ENCODE assay signal across 15 cellular contexts in genomic region chr12:131803995-131804521, GRCh38. TPM values are rescaled to one million over a fixed set of nuclear protein-coding genes. Genes with fewer than 3 reads are reported as not detected.
DNase-seq lines count a peak whose midpoint lies in the region; ATAC-seq and TF ChIP-seq lines count a peak whose summit lies in the region.
"Had no signal": no experiment of that assay in that cellular context is flagged by ENCODE, and none has a peak within 500 bp of the region (broad histone marks: within the 10 kb centered on the region; RNA-seq: fewer than 3 reads in every experiment).

No MANE protein-coding gene starts in this region.

- no peak overlapping the region for H3K27ac ChIP-seq in mammary epithelial cell (ENCODE audit: insufficient read depth, low read depth, low read length)
- peak overlapping the region in 1 of 2 donors; percentile 24 for H3K27ac ChIP-seq in left lung
- H3K27ac ChIP-seq: esophagus muscularis mucosa had no signal

- peaks cover 2% of the 10 kb centered on the region for H3K36me3 ChIP-seq in mammary epithelial cell (ENCODE audit: insufficient read depth, low read length)
- peaks cover 0 to 37% of the 10 kb centered on the region in 2 donors for H3K36me3 ChIP-seq in left lung

- H3K9ac ChIP-seq in mammary epithelial cell (ENCODE audit: insufficient read depth, low read length), result no peak overlapping the region

- H2AFZ ChIP-seq in mammary epithelial cell (ENCODE audit: low read depth, low read length), result peak overlapping the region; percentile 74

- H3K4me2 ChIP-seq in mammary epithelial cell (ENCODE audit: insufficient read depth, low read depth, low read length), result no peak overlapping the region

- peaks cover 8% of the 10 kb centered on the region for H3K4me1 ChIP-seq in mammary epithelial cell (ENCODE audit: insufficient read depth, low read length)
- peaks cover 3 to 8% of the 10 kb centered on the region in 2 donors for H3K4me1 ChIP-seq in left lung

- dilution Hi-C loops in mammary epithelial cell (cut with HindIII; ENCODE audit: low sequenced_read_pairs), result no loop called here

- WGBS in mammary epithelial cell (ENCODE audit: low coverage, missing lambda C conversion rate), result 35% methylated on average over 7 of the region's 11 CpGs

- H3K4me3 ChIP-seq in mammary epithelial cell (replicated peaks in 1 of 3; ENCODE audit: insufficient read depth in 1 of 3, low read depth in 2 of 3, low read length in 3 of 3), result peak overlapping the region in 1 of 3 experiments; percentile 5
- H3K4me3 ChIP-seq in left lung, result no peak overlapping the region
- H3K4me3 ChIP-seq: esophagus muscularis mucosa had no signal

- no TSS peak for BruUV-seq in mammary epithelial cell (replicated peaks; lab: Mats Ljungman, UMichigan)

- in situ Hi-C loops in KBM-7 (cut with MboI; ENCODE audit: low pct_unique_long_range_greater_than_20kb, low sequenced_read_pairs), result no loop called here
- in situ Hi-C loops in mammary epithelial cell (cut with MboI; ENCODE audit: low sequenced_read_pairs in 2 of 2), result loop anchor here in 1 of 2 donors (25.0 kb wide), 1 partner anchor 892 kb away; no protein-coding TSS in a partner anchor

- DNase-seq in AG20443 (ENCODE audit: low spot score) (peak; percentile 79), KBM-7 (peak; percentile 18), mammary epithelial cell (no peak), left lung (peak in 1 of 2 donors; percentile 25), hypothalamus (lab: John Stamatoyannopoulos, UW) (no peak), NCI-H2107 (lab: John Stamatoyannopoulos, UW) (no peak)
- no peak for DNase-seq in stimulated activated naive CD4-positive, alpha-beta T cell treated with Interleukin-2 at 50 U/mL for 16 hours (lab: John Stamatoyannopoulos, UW)
- DNase-seq: activated CD8-positive, alpha-beta memory T cell treated with anti-CD3 and anti-CD28 coated beads, Interleukin-2, amount 10 ng/mL, durations not matched to agents 7 days and 5 days; CD8-positive, alpha-beta memory T cell; NCI-H1417 treated with DMSO at 0.1 percent for 48 hours; NK-92 treated with Interleukin-12 subunit alpha and Interleukin-12 subunit beta, amount 100 ng/mL, for 24 hours; stimulated activated CD4-positive, alpha-beta T cell treated with anti-CD3 and anti-CD28 coated beads, Interleukin-4, amount 100 ng/mL, for 1 hour; substantia nigra had no signal

- H3K27me3 ChIP-seq in mammary epithelial cell (ENCODE audit: insufficient read depth, low read length) (no peaks in the 10 kb centered on the region), left lung (no peaks in the 10 kb centered on the region)
- H3K27me3 ChIP-seq: esophagus muscularis mucosa had no signal

- H3K79me2 ChIP-seq in mammary epithelial cell (ENCODE audit: insufficient read depth, low read length), result no peaks in the 10 kb centered on the region

- no peak for TF ChIP-seq CTCF in mammary epithelial cell (conservative IDR thresholded peaks at IDR 0.05 in 1 of 2, IDR thresholded peaks at IDR 0.05 in 1 of 2; ENCODE audit: extremely low read depth in 1 of 2, insufficient read depth in 1 of 2, low read depth in 1 of 2, low read length in 2 of 2)
- TF ChIP-seq CTCF in left lung (IDR thresholded peaks at IDR 0.05), result no peak

- CTCF ChIA-PET in mammary epithelial cell (lab: Charles Lee; ENCODE audit: low non-redundant PET), result no interaction called here

- ATAC-seq in left lung (peak; percentile 34), GM18907 (IDR thresholded peaks at IDR 0.05; ENCODE audit: unreplicated experiment) (no peak)
- ATAC-seq: activated CD8-positive, alpha-beta memory T cell treated with anti-CD3 and anti-CD28 coated beads, Interleukin-2, amount 10 ng/mL, durations not matched to agents 7 days and 5 days had no signal

- H3K9me3 ChIP-seq in mammary epithelial cell (replicated peaks; ENCODE audit: insufficient read depth, low read length) (no peaks in the 10 kb centered on the region), left lung (no peaks in the 10 kb centered on the region)
- H3K9me3 ChIP-seq: esophagus muscularis mucosa had no signal

- no peaks in the 10 kb centered on the region for H4K20me1 ChIP-seq in mammary epithelial cell (ENCODE audit: insufficient read depth, low read length)

- intact Hi-C loops in mammary epithelial cell (cut with micrococcal nuclease) (no loop called here), left lung (cut with DNase I) (no loop called here)

RNA-seq across cellular contexts. Expression of gene MMP17, which starts 24.1 kb away (rescaled TPM):
- total RNA-seq in mammary epithelial cell, result 10 to 100 TPM in 1 of 2 donors, under 1 TPM in 1; 0.50 to 11.3 TPM
- 8.1 TPM for polyA plus RNA-seq in mammary epithelial cell
- polyA minus RNA-seq in mammary epithelial cell, result 0.57 TPM
- 1 to 10 TPM; 2.7 to 5.2 TPM for total RNA-seq in left lung
- total RNA-seq: activated CD8-positive, alpha-beta memory T cell treated with anti-CD3 and anti-CD28 coated beads, Interleukin-2, amount 10 ng/mL, durations not matched to agents 7 days and 5 days had no signal
- polyA plus RNA-seq: CD8-positive, alpha-beta memory T cell had no signal

Comparison
In these comparisons a context has a peak if more than half of its experiments do, and no peak if none do; other contexts are left out.
1. DNase-seq: peak in AG20443 (single experiment) and KBM-7 (single experiment); none in mammary epithelial cell (single experiment), hypothalamus (0 of 51), NCI-H2107 (single experiment) and stimulated activated naive CD4-positive, alpha-beta T cell treated with Interleukin-2 at 50 U/mL for 16 hours (single experiment).